Comparison of ENCODE assay signal across 1 cellular context in the genomic region with DNA sequence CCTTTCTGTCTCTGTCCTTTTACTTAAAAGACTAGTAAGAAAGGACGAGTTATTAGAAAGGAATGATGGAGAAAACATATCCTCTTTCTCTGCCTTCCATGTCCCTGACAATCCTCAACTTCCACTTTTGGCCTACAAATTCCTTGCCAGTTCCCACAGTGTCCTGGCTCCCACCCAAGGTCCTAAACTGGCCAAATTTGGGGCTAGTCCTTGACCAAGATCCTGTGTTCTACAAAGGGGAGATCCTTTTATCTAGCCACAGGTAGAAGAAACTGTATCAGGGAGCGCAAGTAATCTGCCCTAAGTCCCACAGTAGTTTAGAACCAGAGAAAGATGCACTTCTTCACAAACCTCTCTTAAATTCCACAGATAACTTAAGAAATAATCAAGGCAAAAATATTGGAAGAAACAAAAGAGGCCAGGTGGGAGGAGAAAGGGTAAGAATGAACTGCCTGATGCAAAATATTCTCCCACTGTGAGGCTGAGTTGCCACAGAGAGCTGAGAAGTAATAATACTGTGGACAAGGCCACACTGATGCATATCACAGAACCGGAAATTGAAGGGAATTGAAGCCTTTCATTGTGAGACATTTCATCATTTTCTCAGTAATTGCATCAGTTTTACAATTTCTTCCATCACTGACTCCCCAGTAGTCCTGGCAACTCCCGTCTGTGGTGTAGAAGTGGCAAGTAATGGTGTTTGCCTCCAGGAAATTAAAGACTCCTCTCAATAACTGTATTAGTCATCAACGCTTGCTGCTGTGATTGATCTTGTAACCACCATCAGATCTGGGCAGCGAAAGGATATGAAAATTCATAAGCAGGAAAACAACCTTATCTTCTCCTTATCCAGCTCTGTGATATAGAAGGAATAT.
TF ChIP-seq lines count a peak whose summit lies in the region.

No MANE protein-coding gene starts in this region.

TF ChIP-seq in K562, 482 proteins besides CTCF, POLR2A, EP300 and RAD21 (continued from another document and continues in another):
- TF ChIP-seq FOXA3 (CRISPR knock-in tag; conservative IDR thresholded peaks at IDR 0.05 in 1 of 2, IDR thresholded peaks at IDR 0.05 in 1 of 2) (no peak), MED1 (CRISPR knock-in tag; IDR thresholded peaks at IDR 0.05; ENCODE audit: borderline replicate concordance) (no peak), MYNN (IDR thresholded peaks at IDR 0.05) (no peak), MYNN (CRISPR knock-in tag; IDR thresholded peaks at IDR 0.05) (no peak), ZBTB1 (CRISPR knock-in tag; IDR thresholded peaks at IDR 0.05; ENCODE audit: borderline replicate concordance, low read depth) (no peak), SNIP1 (IDR thresholded peaks at IDR 0.05; ENCODE audit: low read depth) (no peak), STAT5B (CRISPR knock-in tag; IDR thresholded peaks at IDR 0.05) (no peak), HEY1 (CRISPR knock-in tag; IDR thresholded peaks at IDR 0.05; ENCODE audit: borderline replicate concordance) (no peak), ADNP (tag; IDR thresholded peaks at IDR 0.05) (no peak), ZNF830 (CRISPR knock-in tag; IDR thresholded peaks at IDR 0.05) (no peak), SIN3A (IDR thresholded peaks at IDR 0.05; ENCODE audit: borderline replicate concordance in 2 of 2, control insufficient read depth in 1 of 2, low read depth in 2 of 2, low read length in 2 of 2) (no peak), ZNF165 (CRISPR knock-in tag; IDR thresholded peaks at IDR 0.05; ENCODE audit: borderline replicate concordance) (peak; percentile 80; the same call in 1 of the 2 replicates), YBX1 (IDR thresholded peaks at IDR 0.05) (no peak), DPF2 (IDR thresholded peaks at IDR 0.05) (peak; percentile 68; the same call in 1 of the 2 replicates), MYBL2 (IDR thresholded peaks at IDR 0.05; ENCODE audit: low read depth) (no peak), MYBL2 (CRISPR knock-in tag; IDR thresholded peaks at IDR 0.05; ENCODE audit: borderline replicate concordance) (no peak), ETS2 (tag; IDR thresholded peaks at IDR 0.05; ENCODE audit: borderline replicate concordance, poor library complexity, severe bottlenecking) (no peak), TAF7 (tag; IDR thresholded peaks at IDR 0.05) (no peak), FOXK1 (CRISPR knock-in tag; IDR thresholded peaks at IDR 0.05; ENCODE audit: borderline replicate concordance) (no peak), TCF3 (CRISPR knock-in tag; IDR thresholded peaks at IDR 0.05) (no peak; the same call in 1 of the 2 replicates), ZNF253 (CRISPR knock-in tag; conservative IDR thresholded peaks at IDR 0.05) (no peak)
- TF ChIP-seq, protein P1, sequence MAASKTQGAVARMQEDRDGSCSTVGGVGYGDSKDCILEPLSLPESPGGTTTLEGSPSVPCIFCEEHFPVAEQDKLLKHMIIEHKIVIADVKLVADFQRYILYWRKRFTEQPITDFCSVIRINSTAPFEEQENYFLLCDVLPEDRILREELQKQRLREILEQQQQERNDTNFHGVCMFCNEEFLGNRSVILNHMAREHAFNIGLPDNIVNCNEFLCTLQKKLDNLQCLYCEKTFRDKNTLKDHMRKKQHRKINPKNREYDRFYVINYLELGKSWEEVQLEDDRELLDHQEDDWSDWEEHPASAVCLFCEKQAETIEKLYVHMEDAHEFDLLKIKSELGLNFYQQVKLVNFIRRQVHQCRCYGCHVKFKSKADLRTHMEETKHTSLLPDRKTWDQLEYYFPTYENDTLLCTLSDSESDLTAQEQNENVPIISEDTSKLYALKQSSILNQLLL (CRISPR knock-in tag; IDR thresholded peaks at IDR 0.05; ENCODE audit: borderline replicate concordance): no peak
- TF ChIP-seq, protein P2, sequence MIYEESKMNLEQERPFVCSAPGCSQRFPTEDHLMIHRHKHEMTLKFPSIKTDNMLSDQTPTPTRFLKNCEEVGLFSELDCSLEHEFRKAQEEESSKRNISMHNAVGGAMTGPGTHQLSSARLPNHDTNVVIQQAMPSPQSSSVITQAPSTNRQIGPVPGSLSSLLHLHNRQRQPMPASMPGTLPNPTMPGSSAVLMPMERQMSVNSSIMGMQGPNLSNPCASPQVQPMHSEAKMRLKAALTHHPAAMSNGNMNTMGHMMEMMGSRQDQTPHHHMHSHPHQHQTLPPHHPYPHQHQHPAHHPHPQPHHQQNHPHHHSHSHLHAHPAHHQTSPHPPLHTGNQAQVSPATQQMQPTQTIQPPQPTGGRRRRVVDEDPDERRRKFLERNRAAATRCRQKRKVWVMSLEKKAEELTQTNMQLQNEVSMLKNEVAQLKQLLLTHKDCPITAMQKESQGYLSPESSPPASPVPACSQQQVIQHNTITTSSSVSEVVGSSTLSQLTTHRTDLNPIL (CRISPR knock-in tag; IDR thresholded peaks at IDR 0.05): no peak
- TF ChIP-seq, protein P3, sequence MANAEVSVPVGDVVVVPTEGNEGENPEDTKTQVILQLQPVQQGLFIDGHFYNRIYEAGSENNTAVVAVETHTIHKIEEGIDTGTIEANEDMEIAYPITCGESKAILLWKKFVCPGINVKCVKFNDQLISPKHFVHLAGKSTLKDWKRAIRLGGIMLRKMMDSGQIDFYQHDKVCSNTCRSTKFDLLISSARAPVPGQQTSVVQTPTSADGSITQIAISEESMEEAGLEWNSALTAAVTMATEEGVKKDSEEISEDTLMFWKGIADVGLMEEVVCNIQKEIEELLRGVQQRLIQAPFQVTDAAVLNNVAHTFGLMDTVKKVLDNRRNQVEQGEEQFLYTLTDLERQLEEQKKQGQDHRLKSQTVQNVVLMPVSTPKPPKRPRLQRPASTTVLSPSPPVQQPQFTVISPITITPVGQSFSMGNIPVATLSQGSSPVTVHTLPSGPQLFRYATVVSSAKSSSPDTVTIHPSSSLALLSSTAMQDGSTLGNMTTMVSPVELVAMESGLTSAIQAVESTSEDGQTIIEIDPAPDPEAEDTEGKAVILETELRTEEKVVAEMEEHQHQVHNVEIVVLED (CRISPR knock-in tag; IDR thresholded peaks at IDR 0.05): no peak
- TF ChIP-seq, protein P4, sequence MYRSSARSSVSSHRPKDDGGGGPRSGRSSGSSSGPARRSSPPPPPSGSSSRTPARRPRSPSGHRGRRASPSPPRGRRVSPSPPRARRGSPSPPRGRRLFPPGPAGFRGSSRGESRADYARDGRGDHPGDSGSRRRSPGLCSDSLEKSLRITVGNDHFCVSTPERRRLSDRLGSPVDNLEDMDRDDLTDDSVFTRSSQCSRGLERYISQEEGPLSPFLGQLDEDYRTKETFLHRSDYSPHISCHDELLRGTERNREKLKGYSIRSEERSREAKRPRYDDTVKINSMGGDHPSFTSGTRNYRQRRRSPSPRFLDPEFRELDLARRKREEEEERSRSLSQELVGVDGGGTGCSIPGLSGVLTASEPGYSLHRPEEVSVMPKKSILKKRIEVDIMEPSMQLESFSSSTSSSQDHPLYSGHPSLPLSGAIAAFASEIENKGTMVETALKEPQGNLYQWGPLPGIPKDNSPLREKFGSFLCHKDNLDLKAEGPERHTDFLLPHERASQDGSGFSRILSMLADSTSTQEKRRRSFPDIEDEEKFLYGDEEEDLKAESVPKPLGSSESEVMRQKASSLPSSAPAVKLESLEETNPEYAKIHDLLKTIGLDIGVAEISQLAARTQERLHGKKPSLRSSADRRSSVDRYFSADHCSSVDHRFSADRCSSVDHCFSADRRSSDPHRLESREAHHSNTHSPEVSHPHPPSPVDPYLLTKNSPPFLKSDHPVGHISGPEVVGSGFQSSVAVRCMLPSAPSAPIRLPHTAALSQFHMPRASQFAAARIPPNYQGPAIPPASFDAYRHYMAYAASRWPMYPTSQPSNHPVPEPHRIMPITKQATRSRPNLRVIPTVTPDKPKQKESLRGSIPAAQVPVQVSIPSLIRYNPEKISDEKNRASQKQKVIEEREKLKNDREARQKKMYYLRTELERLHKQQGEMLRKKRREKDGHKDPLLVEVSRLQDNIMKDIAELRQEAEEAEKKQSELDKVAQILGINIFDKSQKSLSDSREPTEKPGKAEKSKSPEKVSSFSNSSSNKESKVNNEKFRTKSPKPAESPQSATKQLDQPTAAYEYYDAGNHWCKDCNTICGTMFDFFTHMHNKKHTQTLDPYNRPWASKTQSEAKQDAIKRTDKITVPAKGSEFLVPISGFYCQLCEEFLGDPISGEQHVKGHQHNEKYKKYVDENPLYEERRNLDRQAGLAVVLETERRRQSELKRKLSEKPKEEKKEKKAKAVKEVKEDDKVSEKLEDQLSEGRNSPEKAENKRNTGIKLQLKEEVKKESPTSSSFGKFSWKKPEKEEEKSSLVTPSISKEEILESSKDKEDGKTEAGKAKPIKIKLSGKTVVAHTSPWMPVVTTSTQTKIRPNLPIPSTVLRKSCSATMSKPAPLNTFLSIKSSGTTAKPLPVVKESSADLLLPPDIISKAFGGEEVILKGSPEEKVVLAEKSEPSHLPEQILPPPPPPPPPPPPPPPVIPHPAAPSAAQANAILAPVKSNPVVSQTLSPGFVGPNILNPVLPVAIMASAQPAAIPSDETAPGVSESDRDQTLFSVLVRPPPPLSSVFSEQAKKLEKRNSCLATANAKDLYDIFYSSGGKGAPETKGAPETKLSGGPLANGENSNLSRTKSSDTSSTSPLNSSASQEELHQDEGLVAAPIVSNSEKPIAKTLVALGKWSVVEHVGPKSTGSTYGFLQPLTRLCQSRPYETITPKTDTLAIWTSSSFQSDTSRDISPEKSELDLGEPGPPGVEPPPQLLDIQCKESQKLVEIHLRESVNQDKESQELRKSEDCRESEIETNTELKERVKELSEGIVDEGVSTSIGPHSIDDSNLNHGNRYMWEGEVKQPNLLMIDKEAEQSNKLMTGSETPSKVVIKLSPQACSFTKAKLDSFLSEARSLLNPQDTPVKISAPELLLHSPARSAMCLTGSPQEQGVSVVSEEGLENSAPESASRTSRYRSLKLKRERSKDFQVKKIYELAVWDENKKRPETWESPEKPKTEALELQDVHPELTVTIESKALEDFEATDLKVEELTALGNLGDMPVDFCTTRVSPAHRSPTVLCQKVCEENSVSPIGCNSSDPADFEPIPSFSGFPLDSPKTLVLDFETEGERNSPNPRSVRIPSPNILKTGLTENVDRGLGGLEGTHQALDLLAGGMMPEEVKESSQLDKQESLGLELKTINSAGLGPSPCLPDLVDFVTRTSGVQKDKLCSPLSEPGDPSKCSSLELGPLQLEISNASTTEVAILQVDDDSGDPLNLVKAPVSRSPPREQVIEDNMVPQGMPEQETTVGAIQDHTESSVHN (IDR thresholded peaks at IDR 0.05; ENCODE audit: borderline replicate concordance in 1 of 2, low read depth in 1 of 2): peak in 1 of 2 experiments; percentile 17; a peak in 1 of 4 replicates
- TF ChIP-seq, protein P5, sequence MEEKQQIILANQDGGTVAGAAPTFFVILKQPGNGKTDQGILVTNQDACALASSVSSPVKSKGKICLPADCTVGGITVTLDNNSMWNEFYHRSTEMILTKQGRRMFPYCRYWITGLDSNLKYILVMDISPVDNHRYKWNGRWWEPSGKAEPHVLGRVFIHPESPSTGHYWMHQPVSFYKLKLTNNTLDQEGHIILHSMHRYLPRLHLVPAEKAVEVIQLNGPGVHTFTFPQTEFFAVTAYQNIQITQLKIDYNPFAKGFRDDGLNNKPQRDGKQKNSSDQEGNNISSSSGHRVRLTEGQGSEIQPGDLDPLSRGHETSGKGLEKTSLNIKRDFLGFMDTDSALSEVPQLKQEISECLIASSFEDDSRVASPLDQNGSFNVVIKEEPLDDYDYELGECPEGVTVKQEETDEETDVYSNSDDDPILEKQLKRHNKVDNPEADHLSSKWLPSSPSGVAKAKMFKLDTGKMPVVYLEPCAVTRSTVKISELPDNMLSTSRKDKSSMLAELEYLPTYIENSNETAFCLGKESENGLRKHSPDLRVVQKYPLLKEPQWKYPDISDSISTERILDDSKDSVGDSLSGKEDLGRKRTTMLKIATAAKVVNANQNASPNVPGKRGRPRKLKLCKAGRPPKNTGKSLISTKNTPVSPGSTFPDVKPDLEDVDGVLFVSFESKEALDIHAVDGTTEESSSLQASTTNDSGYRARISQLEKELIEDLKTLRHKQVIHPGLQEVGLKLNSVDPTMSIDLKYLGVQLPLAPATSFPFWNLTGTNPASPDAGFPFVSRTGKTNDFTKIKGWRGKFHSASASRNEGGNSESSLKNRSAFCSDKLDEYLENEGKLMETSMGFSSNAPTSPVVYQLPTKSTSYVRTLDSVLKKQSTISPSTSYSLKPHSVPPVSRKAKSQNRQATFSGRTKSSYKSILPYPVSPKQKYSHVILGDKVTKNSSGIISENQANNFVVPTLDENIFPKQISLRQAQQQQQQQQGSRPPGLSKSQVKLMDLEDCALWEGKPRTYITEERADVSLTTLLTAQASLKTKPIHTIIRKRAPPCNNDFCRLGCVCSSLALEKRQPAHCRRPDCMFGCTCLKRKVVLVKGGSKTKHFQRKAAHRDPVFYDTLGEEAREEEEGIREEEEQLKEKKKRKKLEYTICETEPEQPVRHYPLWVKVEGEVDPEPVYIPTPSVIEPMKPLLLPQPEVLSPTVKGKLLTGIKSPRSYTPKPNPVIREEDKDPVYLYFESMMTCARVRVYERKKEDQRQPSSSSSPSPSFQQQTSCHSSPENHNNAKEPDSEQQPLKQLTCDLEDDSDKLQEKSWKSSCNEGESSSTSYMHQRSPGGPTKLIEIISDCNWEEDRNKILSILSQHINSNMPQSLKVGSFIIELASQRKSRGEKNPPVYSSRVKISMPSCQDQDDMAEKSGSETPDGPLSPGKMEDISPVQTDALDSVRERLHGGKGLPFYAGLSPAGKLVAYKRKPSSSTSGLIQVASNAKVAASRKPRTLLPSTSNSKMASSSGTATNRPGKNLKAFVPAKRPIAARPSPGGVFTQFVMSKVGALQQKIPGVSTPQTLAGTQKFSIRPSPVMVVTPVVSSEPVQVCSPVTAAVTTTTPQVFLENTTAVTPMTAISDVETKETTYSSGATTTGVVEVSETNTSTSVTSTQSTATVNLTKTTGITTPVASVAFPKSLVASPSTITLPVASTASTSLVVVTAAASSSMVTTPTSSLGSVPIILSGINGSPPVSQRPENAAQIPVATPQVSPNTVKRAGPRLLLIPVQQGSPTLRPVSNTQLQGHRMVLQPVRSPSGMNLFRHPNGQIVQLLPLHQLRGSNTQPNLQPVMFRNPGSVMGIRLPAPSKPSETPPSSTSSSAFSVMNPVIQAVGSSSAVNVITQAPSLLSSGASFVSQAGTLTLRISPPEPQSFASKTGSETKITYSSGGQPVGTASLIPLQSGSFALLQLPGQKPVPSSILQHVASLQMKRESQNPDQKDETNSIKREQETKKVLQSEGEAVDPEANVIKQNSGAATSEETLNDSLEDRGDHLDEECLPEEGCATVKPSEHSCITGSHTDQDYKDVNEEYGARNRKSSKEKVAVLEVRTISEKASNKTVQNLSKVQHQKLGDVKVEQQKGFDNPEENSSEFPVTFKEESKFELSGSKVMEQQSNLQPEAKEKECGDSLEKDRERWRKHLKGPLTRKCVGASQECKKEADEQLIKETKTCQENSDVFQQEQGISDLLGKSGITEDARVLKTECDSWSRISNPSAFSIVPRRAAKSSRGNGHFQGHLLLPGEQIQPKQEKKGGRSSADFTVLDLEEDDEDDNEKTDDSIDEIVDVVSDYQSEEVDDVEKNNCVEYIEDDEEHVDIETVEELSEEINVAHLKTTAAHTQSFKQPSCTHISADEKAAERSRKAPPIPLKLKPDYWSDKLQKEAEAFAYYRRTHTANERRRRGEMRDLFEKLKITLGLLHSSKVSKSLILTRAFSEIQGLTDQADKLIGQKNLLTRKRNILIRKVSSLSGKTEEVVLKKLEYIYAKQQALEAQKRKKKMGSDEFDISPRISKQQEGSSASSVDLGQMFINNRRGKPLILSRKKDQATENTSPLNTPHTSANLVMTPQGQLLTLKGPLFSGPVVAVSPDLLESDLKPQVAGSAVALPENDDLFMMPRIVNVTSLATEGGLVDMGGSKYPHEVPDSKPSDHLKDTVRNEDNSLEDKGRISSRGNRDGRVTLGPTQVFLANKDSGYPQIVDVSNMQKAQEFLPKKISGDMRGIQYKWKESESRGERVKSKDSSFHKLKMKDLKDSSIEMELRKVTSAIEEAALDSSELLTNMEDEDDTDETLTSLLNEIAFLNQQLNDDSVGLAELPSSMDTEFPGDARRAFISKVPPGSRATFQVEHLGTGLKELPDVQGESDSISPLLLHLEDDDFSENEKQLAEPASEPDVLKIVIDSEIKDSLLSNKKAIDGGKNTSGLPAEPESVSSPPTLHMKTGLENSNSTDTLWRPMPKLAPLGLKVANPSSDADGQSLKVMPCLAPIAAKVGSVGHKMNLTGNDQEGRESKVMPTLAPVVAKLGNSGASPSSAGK (IDR thresholded peaks at IDR 0.05): no peak; the same call in 1 of the 2 replicates
